Comparison of ENCODE assay signal across 8 cellular contexts in genomic region chr15:48861813-48862431, GRCh38. TPM values are rescaled to one million over a fixed set of nuclear protein-coding genes. Genes with fewer than 3 reads are reported as not detected.
A peak's percentile ranks its signal among the peaks of the same experiment; 100 is the strongest.
DNase-seq lines count a peak whose midpoint lies in the region; ATAC-seq, FAIRE-seq and TF ChIP-seq lines count a peak whose summit lies in the region.

No MANE protein-coding gene starts in this region.

- WGBS in pancreas, 2 donors: 1 to 6% methylated on average over 1 of the region's 1 CpG

- no peak overlapping the region for H3K4me3 Mint-ChIP-seq in activated T-cell treated with anti-CD3 and anti-CD28 coated beads, Interleukin-2, amount 50 U/mL, for 72 hours

- intact Hi-C loops in pancreas (cut with DNase I): no loop called here

- no peaks in the 10 kb centered on the region for H3K36me3 ChIP-seq in pancreas

- H3K4me1 ChIP-seq in foreskin keratinocyte: no peaks in the 10 kb centered on the region
- peaks cover 0 to 6% (median 0%) of the 10 kb centered on the region in 3 donors for H3K4me1 ChIP-seq in pancreas

- TF ChIP-seq CTCF in foreskin keratinocyte (conservative IDR thresholded peaks at IDR 0.05) (peak; percentile 98), pancreas (IDR thresholded peaks at IDR 0.05) (peak; percentile 46 to 77 (median 73))

- H3K27ac Mint-ChIP-seq in activated T-cell treated with anti-CD3 and anti-CD28 coated beads, Interleukin-2, amount 50 U/mL, for 72 hours: no peak overlapping the region

- no peak overlapping the region for H3K4me3 ChIP-seq in pancreas

- peak; percentile 67 for ATAC-seq in HG03159 (IDR thresholded peaks at IDR 0.05; ENCODE audit: unreplicated experiment)
- ATAC-seq in activated T-cell treated with anti-CD3 and anti-CD28 coated beads, Interleukin-2, amount 50 U/mL, for 72 hours (replicated peaks in 1 of 2): peak; percentile 60 to 72
- ATAC-seq in foreskin keratinocyte: peak; percentile 63
- peak; percentile 66 to 88 (median 84) for ATAC-seq in pancreas

- no peaks in the 10 kb centered on the region for H3K9me3 Mint-ChIP-seq in activated T-cell treated with anti-CD3 and anti-CD28 coated beads, Interleukin-2, amount 50 U/mL, for 72 hours

- no peaks in the 10 kb centered on the region for H3K36me3 Mint-ChIP-seq in activated T-cell treated with anti-CD3 and anti-CD28 coated beads, Interleukin-2, amount 50 U/mL, for 72 hours (ENCODE audit: insufficient read depth in 2 of 2)

- H3K27me3 ChIP-seq in foreskin keratinocyte (no peaks in the 10 kb centered on the region), pancreas (no peaks in the 10 kb centered on the region)

- DNase-seq in activated naive CD4-positive, alpha-beta T cell treated with Interleukin-2 at 50 U/mL for 16 hours: peak; percentile 11
- no peak for DNase-seq in activated naive CD4-positive, alpha-beta T cell (lab: John Stamatoyannopoulos, UW)
- DNase-seq in NCI-H748 treated with DMSO at 0.1 percent for 48 hours (lab: John Stamatoyannopoulos, UW): peak; percentile 8
- peak; percentile 48 to 58 for DNase-seq in activated T-cell treated with anti-CD3 and anti-CD28 coated beads, Interleukin-2, amount 50 U/mL, for 72 hours
- DNase-seq in foreskin keratinocyte: peak in 1 of 2 donors; percentile 35
- peak in 2 of 6 donors; percentile 30 to 39 for DNase-seq in pancreas
- DNase-seq in activated effector memory CD4-positive, alpha-beta T cell treated with Interleukin-2 at 50 U/mL for 16 hours: no peak

- FAIRE-seq in pancreas (lab: Jason Lieb, UNC): peak; percentile 96

- peaks cover 13% of the 10 kb centered on the region for H3K4me1 Mint-ChIP-seq in activated T-cell treated with anti-CD3 and anti-CD28 coated beads, Interleukin-2, amount 50 U/mL, for 72 hours (ENCODE audit: low read depth)

- H3K9me3 ChIP-seq in pancreas: no peaks in the 10 kb centered on the region

- H3K27me3 Mint-ChIP-seq in activated T-cell treated with anti-CD3 and anti-CD28 coated beads, Interleukin-2, amount 50 U/mL, for 72 hours (ENCODE audit: low read depth): peaks cover 17% of the 10 kb centered on the region

- H3K27ac ChIP-seq in foreskin keratinocyte (no peak overlapping the region), pancreas (no peak overlapping the region)

RNA-seq across cellular contexts. Expression of gene EID1, which starts 16.0 kb away (rescaled TPM):
- 10 to 100 TPM; 86.9 to 93.6 TPM for total RNA-seq in activated T-cell treated with anti-CD3 and anti-CD28 coated beads, Interleukin-2, amount 50 U/mL, for 72 hours
- total RNA-seq in foreskin keratinocyte: 78.2 and 78.4 TPM in 2 replicates
- polyA plus RNA-seq in foreskin keratinocyte: 56.9 and 61.8 TPM in 2 replicates
- 10 to 100 TPM; 26.5 to 48.4 (median 40.2) TPM for total RNA-seq in pancreas
- polyA plus RNA-seq in pancreas: 10 to 100 TPM; 43.8 to 96.3 TPM

RNA-seq across cellular contexts. Expression of gene CEP152, which starts 51.1 kb away (rescaled TPM):
- total RNA-seq in activated T-cell treated with anti-CD3 and anti-CD28 coated beads, Interleukin-2, amount 50 U/mL, for 72 hours: 10 to 100 TPM; 33.3 to 39.6 TPM
- total RNA-seq in foreskin keratinocyte (7.9 and 8.6 TPM in 2 replicates), pancreas (1 to 10 TPM; 2.0 to 8.0 (median 2.8) TPM)
- polyA plus RNA-seq in foreskin keratinocyte (1.4 and 1.7 TPM in 2 replicates), pancreas (1 to 10 TPM; 1.3 TPM)

Comparison
In these comparisons a context has a peak if more than half of its experiments do, and no peak if none do; other contexts are left out.
1. DNase-seq: peak in activated naive CD4-positive, alpha-beta T cell treated with Interleukin-2 at 50 U/mL for 16 hours (single experiment), NCI-H748 treated with DMSO at 0.1 percent for 48 hours (single experiment) and activated T-cell treated with anti-CD3 and anti-CD28 coated beads, Interleukin-2, amount 50 U/mL, for 72 hours (2 of 2); none in activated naive CD4-positive, alpha-beta T cell (0 of 4) and activated effector memory CD4-positive, alpha-beta T cell treated with Interleukin-2 at 50 U/mL for 16 hours (single experiment).
2. Peak in every context shown above with its lines, with median percentiles within 50 percentile points of each other: ATAC-seq.